In the genomic region with DNA sequence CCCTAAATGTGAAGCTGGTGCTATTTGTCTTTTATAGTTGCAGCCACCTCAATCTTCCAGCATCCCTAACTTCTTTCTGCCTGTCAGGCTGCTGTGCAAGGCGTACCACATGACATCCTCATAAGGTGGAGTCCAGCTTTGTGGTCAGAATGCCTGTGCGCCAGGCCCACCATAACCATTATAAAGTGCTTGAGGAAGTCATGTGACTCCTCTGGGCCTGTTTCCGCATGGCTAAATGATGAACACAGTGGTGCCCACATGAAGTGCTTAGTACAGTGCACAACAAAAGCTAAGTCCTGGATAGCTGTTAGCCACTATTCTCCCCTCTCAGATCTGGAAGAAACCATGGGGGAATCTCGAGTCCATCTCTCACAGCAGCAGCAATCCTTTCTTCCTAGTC, we compare ENCODE assay signal across 22 cellular contexts.
DNase-seq lines count a peak whose midpoint lies in the region; ATAC-seq and TF ChIP-seq lines count a peak whose summit lies in the region.
"Had no signal": no experiment of that assay in that cellular context is flagged by ENCODE, and none has a peak within 500 bp of the region (broad histone marks: within the 10 kb centered on the region; RNA-seq: fewer than 3 reads in every experiment).

No MANE protein-coding gene starts in this region.

- no peaks in the 10 kb centered on the region for H3K9me3 ChIP-seq in BLaER1 treated with 17β-estradiol and CSF1 and Interleukin-3, amounts not matched to agents 10 nM and 100 nM (replicated peaks in 1 of 11)
- no peaks in the 10 kb centered on the region for H3K9me3 ChIP-seq in endodermal cell (ENCODE audit: control insufficient read depth, low read length)
- H3K9me3 ChIP-seq in BE2C, result no peaks in the 10 kb centered on the region

- no peaks in the 10 kb centered on the region for H3K9me3 Mint-ChIP-seq in GM23338
- H3K9me3 Mint-ChIP-seq in neural crest cell, result no peaks in the 10 kb centered on the region
- no peaks in the 10 kb centered on the region for H3K9me3 Mint-ChIP-seq in endodermal cell
- H3K9me3 Mint-ChIP-seq: CD8-positive, alpha-beta T cell; HFFc6 had no signal

- H3K27me3 Mint-ChIP-seq in GM23338 (ENCODE audit: insufficient read depth, low read depth, poor library complexity) (no peaks in the 10 kb centered on the region), neural crest cell (ENCODE audit: low read depth) (no peaks in the 10 kb centered on the region), endodermal cell (ENCODE audit: insufficient read depth) (no peaks in the 10 kb centered on the region)

- H3K4me1 Mint-ChIP-seq in GM23338 (peaks cover 50% of the 10 kb centered on the region), neural crest cell (peaks cover 27% of the 10 kb centered on the region), endodermal cell (peaks cover 19% of the 10 kb centered on the region)

- H3K4me3 ChIP-seq in BLaER1 treated with 17β-estradiol and CSF1 and Interleukin-3, amounts not matched to agents 10 nM and 100 nM, result no peak overlapping the region
- H3K4me3 ChIP-seq in GM23338 (no peak overlapping the region), endodermal cell (ENCODE audit: low read length) (no peak overlapping the region), BE2C (ENCODE audit: low read depth, low read length) (no peak overlapping the region)
- H3K4me3 ChIP-seq: PC-9 had no signal

- WGBS in endodermal cell (ENCODE audit: insufficient coverage in 1 of 2, insufficient read length in 1 of 2), 2 experiments, result 90 to 97% methylated on average over 4 of the region's 4 CpGs

- no peaks in the 10 kb centered on the region; a peak in 1 of 22 replicates for H3K27me3 ChIP-seq in BLaER1 treated with 17β-estradiol and CSF1 and Interleukin-3, amounts not matched to agents 10 nM and 100 nM
- H3K27me3 ChIP-seq in GM23338 (ENCODE audit: insufficient read depth), result no peaks in the 10 kb centered on the region
- H3K27me3 ChIP-seq in endodermal cell (ENCODE audit: control insufficient read depth, insufficient read depth, low read length, poor library complexity, severe bottlenecking), result no peaks in the 10 kb centered on the region
- no peaks in the 10 kb centered on the region for H3K27me3 ChIP-seq in BE2C

- H3K36me3 Mint-ChIP-seq in GM23338 (ENCODE audit: low read depth) (no peaks in the 10 kb centered on the region), neural crest cell (ENCODE audit: low read depth) (no peaks in the 10 kb centered on the region), endodermal cell (ENCODE audit: low read depth) (no peaks in the 10 kb centered on the region)

- H3K79me2 ChIP-seq in GM23338 (replicated peaks; ENCODE audit: insufficient read depth), result no peaks in the 10 kb centered on the region

- DNase-seq in GM23338 (ENCODE audit: low spot score), result no peak
- peak; percentile 42 for DNase-seq in SW480 (ENCODE audit: low spot score)
- no peak for DNase-seq in neural crest cell (ENCODE audit: low read depth, low spot score)
- no peak for DNase-seq in endodermal cell
- no peak for DNase-seq in NCI-H2227 treated with DMSO at 0.1 percent for 48 hours (lab: John Stamatoyannopoulos, UW)
- DNase-seq in DMS153 treated with DMSO at 0.1 percent for 48 hours (lab: John Stamatoyannopoulos, UW; ENCODE audit: unreplicated experiment), result no peak
- no peak for DNase-seq in BE2C
- DNase-seq: AML-193; CD8-positive, alpha-beta T cell; DMS79 treated with DMSO at 0.1 percent for 48 hours; H7; HFFc6; IMR-90; Kasumi-1; MM.1S; NCI-H1105; NCI-H2081; NCI-H510A; NCI-H82; PC-9; T1000 had no signal

- no peak overlapping the region for H2AFZ ChIP-seq in GM23338
- H2AFZ ChIP-seq: PC-9 had no signal

- H3K4me1 ChIP-seq in BLaER1 treated with 17β-estradiol and CSF1 and Interleukin-3, amounts not matched to agents 10 nM and 100 nM, result peaks cover 12 to 21% (median 16%) of the 10 kb centered on the region in 10 experiments
- H3K4me1 ChIP-seq in GM23338 (ENCODE audit: insufficient read depth) (peaks cover 8% of the 10 kb centered on the region), endodermal cell (ENCODE audit: control insufficient read depth, insufficient read depth, low read length) (no peaks in the 10 kb centered on the region), BE2C (peaks cover 26% of the 10 kb centered on the region)

- no peak overlapping the region for H3K9ac ChIP-seq in BLaER1 treated with 17β-estradiol and CSF1 and Interleukin-3, amounts not matched to agents 10 nM and 100 nM
- no peak overlapping the region for H3K9ac ChIP-seq in endodermal cell (ENCODE audit: extremely low read depth, low read length, poor library complexity, severe bottlenecking)

- H3K4me2 ChIP-seq in BLaER1 treated with 17β-estradiol and CSF1 and Interleukin-3, amounts not matched to agents 10 nM and 100 nM, result peak overlapping the region; percentile 53 to 75 (median 67)
- H3K4me2 ChIP-seq in GM23338, result no peak overlapping the region
- H3K4me2 ChIP-seq: PC-9 had no signal

- H3K9me2 ChIP-seq in GM23338 (ENCODE audit: insufficient read depth), result no peaks in the 10 kb centered on the region

- H3K27ac Mint-ChIP-seq in GM23338 (peak overlapping the region; percentile 34; the same call in 1 of the 2 replicates), neural crest cell (ENCODE audit: unreplicated experiment) (peak overlapping the region; percentile 67), endodermal cell (no peak overlapping the region)
- H3K27ac Mint-ChIP-seq: CD8-positive, alpha-beta T cell; HFFc6 had no signal

- H3F3A ChIP-seq in GM23338 (replicated peaks; ENCODE audit: low read depth), result no peaks in the 10 kb centered on the region

- no peak for ATAC-seq in GM23338
- ATAC-seq: CD8-positive, alpha-beta T cell had no signal

- H3K4me3 Mint-ChIP-seq in GM23338 (no peak overlapping the region), neural crest cell (no peak overlapping the region), endodermal cell (no peak overlapping the region)
- H3K4me3 Mint-ChIP-seq: CD8-positive, alpha-beta T cell; HFFc6 had no signal

- H3K27ac ChIP-seq in BLaER1 treated with 17β-estradiol and CSF1 and Interleukin-3, amounts not matched to agents 10 nM and 100 nM, result no peak overlapping the region
- H3K27ac ChIP-seq in GM23338 (ENCODE audit: low read depth) (no peak overlapping the region), endodermal cell (ENCODE audit: low read depth, low read length) (no peak overlapping the region)
- H3K27ac ChIP-seq: PC-9 had no signal

- no peaks in the 10 kb centered on the region; a peak in 1 of 22 replicates for H3K36me3 ChIP-seq in BLaER1 treated with 17β-estradiol and CSF1 and Interleukin-3, amounts not matched to agents 10 nM and 100 nM
- H3K36me3 ChIP-seq in GM23338 (ENCODE audit: insufficient read depth), result no peaks in the 10 kb centered on the region
- H3K36me3 ChIP-seq in endodermal cell (ENCODE audit: control insufficient read depth, insufficient read depth, low read length), result no peaks in the 10 kb centered on the region
- H3K36me3 ChIP-seq in BE2C, result no peaks in the 10 kb centered on the region

- H4K20me1 ChIP-seq in BLaER1 treated with 17β-estradiol and CSF1 and Interleukin-3, amounts not matched to agents 10 nM and 100 nM, result no peaks in the 10 kb centered on the region
- no peaks in the 10 kb centered on the region for H4K20me1 ChIP-seq in GM23338 (replicated peaks; ENCODE audit: insufficient read depth)

- no peak for TF ChIP-seq CTCF in GM23338 (conservative IDR thresholded peaks at IDR 0.05; ENCODE audit: low read depth in 2 of 2)
- TF ChIP-seq CTCF in neural crest cell (conservative IDR thresholded peaks at IDR 0.05), result no peak
- no peak for TF ChIP-seq CTCF in endodermal cell (conservative IDR thresholded peaks at IDR 0.05)
- no peak for TF ChIP-seq CTCF in BE2C (IDR thresholded peaks at IDR 0.05; ENCODE audit: low read depth, low read length)

TF ChIP-seq in GM23338, 12 proteins besides CTCF, POLR2A, EP300 and RAD21 (continues in another document):
- TF ChIP-seq ZNF114 (CRISPR knock-in tag; IDR thresholded peaks at IDR 0.05) (no peak), POLR2AphosphoS5 (IDR thresholded peaks at IDR 0.05; ENCODE audit: low read depth) (no peak), ZNF331 (CRISPR knock-in tag; IDR thresholded peaks at IDR 0.05; ENCODE audit: low read depth) (no peak), CREB1 (CRISPR knock-in tag; IDR thresholded peaks at IDR 0.05; ENCODE audit: low read depth) (no peak), NANOG (IDR thresholded peaks at IDR 0.05; ENCODE audit: borderline replicate concordance) (no peak), JUNB (IDR thresholded peaks at IDR 0.05; ENCODE audit: unreplicated experiment) (no peak)
- TF ChIP-seq, protein P1, sequence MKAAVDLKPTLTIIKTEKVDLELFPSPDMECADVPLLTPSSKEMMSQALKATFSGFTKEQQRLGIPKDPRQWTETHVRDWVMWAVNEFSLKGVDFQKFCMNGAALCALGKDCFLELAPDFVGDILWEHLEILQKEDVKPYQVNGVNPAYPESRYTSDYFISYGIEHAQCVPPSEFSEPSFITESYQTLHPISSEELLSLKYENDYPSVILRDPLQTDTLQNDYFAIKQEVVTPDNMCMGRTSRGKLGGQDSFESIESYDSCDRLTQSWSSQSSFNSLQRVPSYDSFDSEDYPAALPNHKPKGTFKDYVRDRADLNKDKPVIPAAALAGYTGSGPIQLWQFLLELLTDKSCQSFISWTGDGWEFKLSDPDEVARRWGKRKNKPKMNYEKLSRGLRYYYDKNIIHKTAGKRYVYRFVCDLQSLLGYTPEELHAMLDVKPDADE (IDR thresholded peaks at IDR 0.05), result no peak
